ENCODE assay signal across 22 cellular contexts in genomic region chr4:173647902-173648301, GRCh38.
"Had no signal": no experiment of that assay in that cellular context is flagged by ENCODE, and none has a peak within 500 bp of the region (broad histone marks: within the 10 kb centered on the region; RNA-seq: fewer than 3 reads in every experiment).

No MANE protein-coding gene starts in this region.

- FAIRE-seq: frontal cortex, kidney had no signal

- H3K4me2 ChIP-seq: hepatocyte, neural progenitor cell, smooth muscle cell had no signal

- H2AFZ ChIP-seq: hepatocyte, neural progenitor cell, parathyroid adenoma had no signal

- H3K36me3 ChIP-seq: neural progenitor cell, right lobe of liver, suprapubic skin, transverse colon, upper lobe of right lung, uterus had no signal

- H3K9ac ChIP-seq: neural progenitor cell, parathyroid adenoma had no signal

- H3K79me2 ChIP-seq: hepatocyte, parathyroid adenoma had no signal

- H3K27ac ChIP-seq: dorsolateral prefrontal cortex, hepatocyte, neural progenitor cell, parathyroid adenoma, right lobe of liver, suprapubic skin, transverse colon, upper lobe of right lung, uterus had no signal

- H3K4me3 ChIP-seq: dorsolateral prefrontal cortex, hepatocyte, lung, neural progenitor cell, right lobe of liver, smooth muscle cell, suprapubic skin, transverse colon, upper lobe of right lung, uterus had no signal

- H3K9me3 ChIP-seq: right lobe of liver, suprapubic skin, transverse colon, upper lobe of right lung, uterus had no signal

- H3K4me1 ChIP-seq: neural progenitor cell, parathyroid adenoma, right lobe of liver, suprapubic skin, transverse colon, upper lobe of right lung, uterus had no signal

- DNase-seq: dorsolateral prefrontal cortex; effector CD4-positive, alpha-beta T cell; head of caudate nucleus; kidney; naive B cell; right lobe of liver; stimulated activated CD4-positive, alpha-beta T cell treated with anti-CD3 and anti-CD28 coated beads, Interleukin-12 subunit alpha, Interleukin-12 subunit beta, amount 100 ng/mL, for 4 hours; stimulated activated CD4-positive, alpha-beta T cell treated with anti-CD3 and anti-CD28 coated beads, Interleukin-1b, Interleukin-23, amount 100 ng/mL, for 48 hours; stimulated activated CD4-positive, alpha-beta T cell treated with anti-CD3 and anti-CD28 coated beads, Interleukin-4, amount 100 ng/mL, for 1 hour; stimulated activated CD8-positive, alpha-beta memory T cell treated with anti-CD3 and anti-CD28 coated beads, Interleukin-4, amount 100 ng/mL, for 48 hours; stimulated activated naive CD4-positive, alpha-beta T cell; stimulated activated naive CD8-positive, alpha-beta T cell treated with anti-CD3 and anti-CD28 coated beads, Interleukin-15, amount 100 ng/mL, for 72 hours; transverse colon; upper lobe of right lung; uterus had no signal

- H3K27me3 ChIP-seq: dorsolateral prefrontal cortex, hepatocyte, neural progenitor cell, right lobe of liver, suprapubic skin, transverse colon, upper lobe of right lung, uterus had no signal
